ENCODE assay signal across 8 cellular contexts in genomic region chr1:173477286-173478098, GRCh38.
A peak's percentile ranks its signal among the peaks of the same experiment; 100 is the strongest.
DNase-seq lines count a peak whose midpoint lies in the region; ATAC-seq lines count a peak whose summit lies in the region.

A gene with protein sequence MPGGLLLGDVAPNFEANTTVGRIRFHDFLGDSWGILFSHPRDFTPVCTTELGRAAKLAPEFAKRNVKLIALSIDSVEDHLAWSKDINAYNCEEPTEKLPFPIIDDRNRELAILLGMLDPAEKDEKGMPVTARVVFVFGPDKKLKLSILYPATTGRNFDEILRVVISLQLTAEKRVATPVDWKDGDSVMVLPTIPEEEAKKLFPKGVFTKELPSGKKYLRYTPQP (plus strand): TSS chr1:173477335. CDS start chr1:173477398, 63 bp downstream.

- ATAC-seq in HG02678 (IDR thresholded peaks at IDR 0.05; ENCODE audit: unreplicated experiment) = peak; percentile 62

- H3K27ac ChIP-seq in cingulate gyrus (ENCODE audit: low read depth, low read length) (peak within 1 kb of the TSS; percentile 96), layer of hippocampus (ENCODE audit: low read depth, low read length) (peak within 1 kb of the TSS; percentile 89)

- DNase-seq in activated gamma-delta T cell treated with Interleukin-2 at 50 U/mL for 16 hours (peak; percentile 79), activated gamma-delta T cell (lab: John Stamatoyannopoulos, UW) (no peak), NCI-H1092 treated with DMSO at 0.1 percent for 48 hours (lab: John Stamatoyannopoulos, UW) (peak; percentile 89), T-helper 9 cell (peak; percentile 79)
- peak in 2 of 3 donors; percentile 14 to 69 for DNase-seq in stimulated activated CD4-positive, alpha-beta T cell treated with anti-CD3 and anti-CD28 coated beads, TNF-alpha, amount 100 ng/mL, for 48 hours (ENCODE audit: low read depth in 3 of 3)

- no peaks in the 10 kb centered on the region for H3K27me3 ChIP-seq in layer of hippocampus (ENCODE audit: control insufficient read depth, insufficient read depth, low read length)
